20 cellular contexts compared by ENCODE assay signal in the genomic region with DNA sequence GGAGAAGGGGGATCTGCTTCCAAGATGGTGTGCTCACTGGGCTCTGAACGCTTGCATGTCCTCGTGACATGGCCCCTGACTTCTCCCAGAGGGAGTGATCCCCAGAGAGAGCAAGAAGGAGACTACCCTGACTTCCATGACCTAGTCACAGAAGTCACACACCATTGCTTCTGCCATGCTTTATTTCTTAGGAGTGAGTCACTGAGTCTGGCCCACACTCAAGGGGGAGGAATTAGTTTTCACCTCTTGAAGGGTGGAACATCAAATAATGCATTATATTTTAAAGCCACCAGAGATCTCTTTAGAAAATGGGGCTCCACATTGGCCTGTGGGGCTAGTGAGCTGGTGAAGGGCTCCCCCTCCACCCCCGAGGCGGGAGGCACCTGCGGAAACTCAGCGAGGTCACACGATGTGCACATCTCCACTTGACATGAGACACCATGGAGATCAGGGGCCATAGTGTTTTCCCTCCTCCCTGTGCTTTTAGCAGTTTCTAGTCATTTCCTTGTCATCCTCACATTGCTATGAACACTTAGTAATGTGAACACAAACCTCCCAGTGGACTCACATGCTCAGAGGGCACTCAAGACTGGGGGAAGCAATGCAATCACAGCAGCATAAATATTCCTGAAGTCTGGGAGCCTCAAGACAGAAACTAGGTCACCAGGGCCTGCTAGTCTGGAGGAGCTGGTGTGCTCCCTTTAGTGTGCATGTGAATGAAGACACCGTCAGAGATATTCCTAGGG.
"Had no signal": no experiment of that assay in that cellular context is flagged by ENCODE, and none has a peak within 500 bp of the region (broad histone marks: within the 10 kb centered on the region; RNA-seq: fewer than 3 reads in every experiment).

No MANE protein-coding gene starts in this region.

- H3K27ac Mint-ChIP-seq: endodermal cell, nephron, type B pancreatic cell had no signal

- H3K4me3 Mint-ChIP-seq: endodermal cell, nephron, type B pancreatic cell had no signal

- DNase-seq: effector CD4-positive, alpha-beta T cell; erythroblast; glutamatergic neuron; left cardiac atrium; left ventricle myocardium inferior; mesendoderm; naive B cell; psoas muscle; sigmoid colon; stimulated activated naive CD4-positive, alpha-beta T cell; stomach had no signal

- H3K27me3 ChIP-seq: neutrophil, right atrium auricular region, sigmoid colon had no signal

- ATAC-seq: gastroesophageal sphincter, left cardiac atrium, psoas muscle had no signal

- H3K27ac ChIP-seq: coronary artery, gastroesophageal sphincter, left ventricle myocardium inferior, neutrophil, psoas muscle, right atrium auricular region, sigmoid colon, stomach had no signal

- H3K4me1 ChIP-seq: gastroesophageal sphincter, left ventricle myocardium inferior, psoas muscle, right atrium auricular region, sigmoid colon, stomach had no signal

- H3K4me3 ChIP-seq: coronary artery, gastroesophageal sphincter, left ventricle myocardium inferior, lung, psoas muscle, right atrium auricular region, sigmoid colon, skin epidermis, stomach had no signal

- H3K36me3 ChIP-seq: gastroesophageal sphincter, left ventricle myocardium inferior, neutrophil, right atrium auricular region, sigmoid colon, stomach had no signal

- H3K36me3 Mint-ChIP-seq: type B pancreatic cell had no signal

- H3K9me3 ChIP-seq: neutrophil, psoas muscle, right atrium auricular region, sigmoid colon had no signal
